ENCODE assay signal across 8 cellular contexts in the genomic region with DNA sequence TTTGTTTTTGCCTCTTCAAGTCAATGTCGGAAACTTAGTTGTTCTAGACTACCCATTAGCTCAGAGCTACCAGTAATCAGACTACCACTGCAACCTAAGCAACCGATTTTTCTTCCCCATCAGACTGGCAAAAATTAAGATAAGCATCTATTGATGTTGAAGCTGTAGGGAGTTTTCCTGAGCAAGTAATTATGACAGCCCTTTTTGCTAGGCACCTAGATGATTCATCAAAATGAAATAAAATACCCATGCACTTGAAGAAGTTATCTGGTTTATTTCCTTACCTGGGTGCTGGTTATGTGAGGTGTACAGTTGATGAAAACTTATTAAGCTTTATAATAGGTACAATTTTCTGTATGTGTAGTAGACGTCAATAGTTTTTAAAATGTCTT. TPM values are rescaled to one million over a fixed set of nuclear protein-coding genes. Genes with fewer than 3 reads are reported as not detected.
A peak's percentile ranks its signal among the peaks of the same experiment; 100 is the strongest.
DNase-seq lines count a peak whose midpoint lies in the region; ATAC-seq and TF ChIP-seq lines count a peak whose summit lies in the region.

No MANE protein-coding gene starts in this region.

- peak overlapping the region; percentile 99 for H3K4me2 ChIP-seq in osteoblast (ENCODE audit: insufficient read depth, low read length)

- no peaks in the 10 kb centered on the region for H3K9me3 ChIP-seq in CD8-positive, alpha-beta memory T cell (ENCODE audit: low read length)
- H3K9me3 ChIP-seq in NT2/D1 (ENCODE audit: insufficient read depth, low read length) (no peaks in the 10 kb centered on the region), osteoblast (ENCODE audit: low read depth, low read length) (no peaks in the 10 kb centered on the region)

- POLR2A ChIA-PET in CD8-positive, alpha-beta memory T cell (lab: Charles Lee) = no interaction called here

- DNase-seq in CD8-positive, alpha-beta memory T cell = no peak
- DNase-seq in NT2/D1 (ENCODE audit: low read depth, low spot score) = no peak
- DNase-seq in endothelial cell (ENCODE audit: low spot score) = no peak
- no peak for DNase-seq in osteoblast (ENCODE audit: insufficient read length, low spot score, missing footprints)
- no peak for DNase-seq in NCI-H82 treated with DMSO at 0.1 percent for 48 hours (lab: John Stamatoyannopoulos, UW; ENCODE audit: unreplicated experiment)
- DNase-seq in DMS53 (lab: John Stamatoyannopoulos, UW) = no peak
- DNase-seq in OCI-M1 (lab: John Stamatoyannopoulos, UW) = no peak

- peaks cover 14% of the 10 kb centered on the region for H3K79me2 ChIP-seq in osteoblast (ENCODE audit: insufficient read depth, low read length)

- peaks cover 14% of the 10 kb centered on the region for H3K4me1 ChIP-seq in CD8-positive, alpha-beta memory T cell (ENCODE audit: insufficient read depth, low read length)
- H3K4me1 ChIP-seq in NT2/D1 (ENCODE audit: insufficient read depth, insufficient read length) = no peaks in the 10 kb centered on the region
- H3K4me1 ChIP-seq in osteoblast (ENCODE audit: insufficient read depth, low read length) = peaks cover 16% of the 10 kb centered on the region

- H3K27me3 ChIP-seq in CD8-positive, alpha-beta memory T cell (ENCODE audit: insufficient read depth, low read length, poor library complexity, severe bottlenecking) = no peaks in the 10 kb centered on the region
- no peaks in the 10 kb centered on the region for H3K27me3 ChIP-seq in NT2/D1 (ENCODE audit: insufficient read depth, insufficient read length)
- H3K27me3 ChIP-seq in osteoblast (ENCODE audit: insufficient read depth, low read length) = no peaks in the 10 kb centered on the region

- H4K20me1 ChIP-seq in osteoblast (ENCODE audit: insufficient read depth, low read length) = no peaks in the 10 kb centered on the region

- H3K9me3 Mint-ChIP-seq in CD8-positive, alpha-beta memory T cell = no peaks in the 10 kb centered on the region
- H3K9me3 Mint-ChIP-seq in endothelial cell (ENCODE audit: unreplicated experiment) = no peaks in the 10 kb centered on the region

- peaks cover 19 to 25% (median 22%) of the 10 kb centered on the region in 3 donors for H3K4me1 Mint-ChIP-seq in CD8-positive, alpha-beta memory T cell
- peaks cover 17% of the 10 kb centered on the region for H3K4me1 Mint-ChIP-seq in endothelial cell (ENCODE audit: unreplicated experiment)

- peaks cover 0 to 11% (median 2%) of the 10 kb centered on the region in 3 donors for H3K36me3 Mint-ChIP-seq in CD8-positive, alpha-beta memory T cell
- H3K36me3 Mint-ChIP-seq in endothelial cell (ENCODE audit: low read depth, unreplicated experiment) = peaks cover 5% of the 10 kb centered on the region

- TF ChIP-seq CTCF in endothelial cell (IDR thresholded peaks at IDR 0.05; ENCODE audit: unreplicated experiment) (no peak), osteoblast (IDR thresholded peaks at IDR 0.05; ENCODE audit: extremely low read depth, low read depth, low read length) (no peak)

- peak overlapping the region; percentile 88 to 97 (median 92) for H3K4me3 Mint-ChIP-seq in CD8-positive, alpha-beta memory T cell
- peak overlapping the region; percentile 96 for H3K4me3 Mint-ChIP-seq in endothelial cell (ENCODE audit: unreplicated experiment)

- H3K36me3 ChIP-seq in CD8-positive, alpha-beta memory T cell (ENCODE audit: insufficient read depth, low read length) = no peaks in the 10 kb centered on the region
- H3K36me3 ChIP-seq in NT2/D1 (ENCODE audit: insufficient read depth, insufficient read length, low read length) (peaks cover 24% of the 10 kb centered on the region), osteoblast (ENCODE audit: insufficient read depth, low read length) (peaks cover 7% of the 10 kb centered on the region)

- peak overlapping the region; percentile 95 for H2AFZ ChIP-seq in osteoblast (ENCODE audit: low read length)

- H3K9ac ChIP-seq in NT2/D1 (ENCODE audit: insufficient read length, low read depth) = peak overlapping the region; percentile 52

- no peaks in the 10 kb centered on the region for H3K27me3 Mint-ChIP-seq in CD8-positive, alpha-beta memory T cell
- peaks cover 21% of the 10 kb centered on the region for H3K27me3 Mint-ChIP-seq in endothelial cell (ENCODE audit: unreplicated experiment)

- H3K27ac ChIP-seq in CD8-positive, alpha-beta memory T cell (ENCODE audit: low read depth, low read length) = peak overlapping the region; percentile 57
- H3K27ac ChIP-seq in osteoblast (ENCODE audit: low read depth, low read length) = no peak overlapping the region

- CTCF ChIA-PET in CD8-positive, alpha-beta memory T cell (lab: Charles Lee) = interaction anchor here (1.6 kb wide), 1 partner anchor 32 kb away, joined by 4 read pairs; no protein-coding TSS in a partner anchor

- H3K27ac Mint-ChIP-seq in CD8-positive, alpha-beta memory T cell = peak overlapping the region; percentile 38 to 98 (median 90)
- H3K27ac Mint-ChIP-seq in endothelial cell (ENCODE audit: unreplicated experiment) = no peak overlapping the region

- peak overlapping the region; percentile 74 for H3K4me3 ChIP-seq in CD8-positive, alpha-beta memory T cell (ENCODE audit: low read length)
- no peak overlapping the region for H3K4me3 ChIP-seq in NT2/D1 (ENCODE audit: insufficient read length, low read depth)
- H3K4me3 ChIP-seq in osteoblast (ENCODE audit: insufficient read depth, low read length) = peak overlapping the region; percentile 87

- no peak for ATAC-seq in GM21825 (IDR thresholded peaks at IDR 0.05; ENCODE audit: unreplicated experiment)

RNA-seq across cellular contexts. Expression of gene COMMD4, which starts 0.6 kb away (rescaled TPM):
- total RNA-seq in CD8-positive, alpha-beta memory T cell = 100 to 1,000 TPM; 102 to 110 TPM
- polyA plus RNA-seq in CD8-positive, alpha-beta memory T cell = 47.8 TPM
- 165 TPM for total RNA-seq in endothelial cell (ENCODE audit: unreplicated experiment)
- total RNA-seq in osteoblast = 67.2 and 68.4 TPM in 2 replicates

RNA-seq across cellular contexts. Expression of gene NEIL1, which starts 11.5 kb away (rescaled TPM):
- 1 to 10 TPM; 2.0 to 2.3 TPM for total RNA-seq in CD8-positive, alpha-beta memory T cell
- 2.9 TPM for polyA plus RNA-seq in CD8-positive, alpha-beta memory T cell
- 149 TPM for total RNA-seq in endothelial cell (ENCODE audit: unreplicated experiment)
- 3.6 and 5.0 TPM in 2 replicates for total RNA-seq in osteoblast

RNA-seq across cellular contexts. Expression of gene MAN2C1, which starts 33.1 kb away (rescaled TPM):
- 100 to 1,000 TPM; 127 to 133 TPM for total RNA-seq in CD8-positive, alpha-beta memory T cell
- 32.0 TPM for polyA plus RNA-seq in CD8-positive, alpha-beta memory T cell
- 237 TPM for total RNA-seq in endothelial cell (ENCODE audit: unreplicated experiment)
- 123 and 142 TPM in 2 replicates for total RNA-seq in osteoblast

RNA-seq across cellular contexts. Expression of gene GOLGA6D, which starts 52.7 kb away (rescaled TPM):
- not detected for total RNA-seq in CD8-positive, alpha-beta memory T cell
- polyA plus RNA-seq in CD8-positive, alpha-beta memory T cell = not detected
- total RNA-seq in endothelial cell (ENCODE audit: unreplicated experiment) (1.2 TPM), osteoblast (not detected in 2 replicates)

Comparison
In these comparisons a context has a peak if more than half of its experiments do, and no peak if none do; other contexts are left out.
1. RNA of gene NEIL1, which starts 11.5 kb away (total RNA-seq): 149 TPM in endothelial cell (single experiment); 3.6 to 5.0 TPM in osteoblast and 2.0 to 2.3 TPM in CD8-positive, alpha-beta memory T cell; every median in the first group is over 10 times any median in the second.